ENCODE assay signal across 16 cellular contexts in the genomic region with DNA sequence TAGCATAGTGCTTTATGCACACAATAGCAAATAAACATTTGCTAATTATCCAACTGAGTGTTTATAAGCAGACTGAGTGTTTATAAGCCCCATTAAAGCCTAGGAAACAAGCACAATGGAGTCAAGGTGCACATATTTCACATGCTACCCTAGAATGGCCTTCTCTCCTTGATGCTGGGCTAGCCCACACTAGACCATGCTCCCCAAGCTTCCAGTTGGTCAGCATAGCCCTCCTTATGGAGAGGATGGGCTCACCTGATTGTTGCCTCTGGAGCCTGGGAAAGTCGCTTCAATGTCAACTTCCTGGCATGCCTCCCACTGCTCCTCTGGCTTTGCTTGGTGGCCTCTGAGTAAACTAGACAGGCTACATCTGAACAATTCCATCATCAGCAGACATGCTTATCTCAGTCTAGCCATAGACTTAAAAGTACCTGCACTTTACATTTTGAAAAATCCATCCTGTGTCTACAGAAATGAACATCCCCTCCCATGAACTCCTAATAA.
DNase-seq lines count a peak whose midpoint lies in the region; ATAC-seq lines count a peak whose summit lies in the region.
"Had no signal": no experiment of that assay in that cellular context is flagged by ENCODE, and none has a peak within 500 bp of the region (broad histone marks: within the 10 kb centered on the region; RNA-seq: fewer than 3 reads in every experiment).

No MANE protein-coding gene starts in this region.

- no peak for ATAC-seq in GM18868 (IDR thresholded peaks at IDR 0.05; ENCODE audit: unreplicated experiment)
- no peak for ATAC-seq in GM19328 (IDR thresholded peaks at IDR 0.05; ENCODE audit: unreplicated experiment)
- ATAC-seq: A549, PC-3 had no signal

- no peak overlapping the region for H4K91ac ChIP-seq in mesenchymal stem cell (ENCODE audit: low read length)

- no peak overlapping the region for H2BK15ac ChIP-seq in mesenchymal stem cell (ENCODE audit: low read depth, poor library complexity, severe bottlenecking)

- H3K27ac ChIP-seq in mesenchymal stem cell (ENCODE audit: low read length, poor library complexity, severe bottlenecking) (no peak overlapping the region), SJCRH30 (no peak overlapping the region)
- H3K27ac ChIP-seq: A549 had no signal

- H2AK5ac ChIP-seq in mesenchymal stem cell (ENCODE audit: low read length, severe bottlenecking) = no peak overlapping the region

- H2AFZ ChIP-seq in mesenchymal stem cell (ENCODE audit: low read depth, low read length) = no peak overlapping the region

- H3K79me1 ChIP-seq in mesenchymal stem cell (replicated peaks; ENCODE audit: low read length, poor library complexity, severe bottlenecking) = no peaks in the 10 kb centered on the region

- H3K4me1 ChIP-seq in mesenchymal stem cell (ENCODE audit: control insufficient read depth, insufficient read depth, low read depth, low read length) (peaks cover 1% of the 10 kb centered on the region), SJCRH30 (peaks cover 49% of the 10 kb centered on the region)

- no peak overlapping the region for H3K4ac ChIP-seq in mesenchymal stem cell (ENCODE audit: low read depth in 1 of 2, low read length in 2 of 2)

- H3K23ac ChIP-seq in mesenchymal stem cell (ENCODE audit: low read length in 2 of 2) = no peak overlapping the region

- peak; percentile 28 for DNase-seq in NCI-H345 (lab: John Stamatoyannopoulos, UW)
- DNase-seq in NCI-H345 treated with DMSO at 0.1 percent for 48 hours (lab: John Stamatoyannopoulos, UW; ENCODE audit: unreplicated experiment) = no peak
- DNase-seq in NCI-H748 (lab: John Stamatoyannopoulos, UW; ENCODE audit: unreplicated experiment) = peak; percentile 87
- no peak for DNase-seq in mesenchymal stem cell
- DNase-seq in SJCRH30 = no peak
- no peak for DNase-seq in NCI-H1048 (lab: John Stamatoyannopoulos, UW)
- DNase-seq: DMS79 treated with DMSO at 0.1 percent for 48 hours, GDM1, Kasumi-1, NCI-H1417 treated with DMSO at 0.1 percent for 48 hours, NCI-H2171, NCI-H510A, PC-3 had no signal

- H4K8ac ChIP-seq in mesenchymal stem cell (ENCODE audit: low read length) = no peak overlapping the region

- no peak overlapping the region for H2BK120ac ChIP-seq in mesenchymal stem cell (ENCODE audit: low read depth, low read length)

- no peak overlapping the region for H3K4me2 ChIP-seq in mesenchymal stem cell (ENCODE audit: low read length, poor library complexity, severe bottlenecking)
- H3K4me2 ChIP-seq: A549 had no signal

- H3K9me3 ChIP-seq in mesenchymal stem cell (ENCODE audit: control insufficient read depth, low read length) = no peaks in the 10 kb centered on the region
- no peaks in the 10 kb centered on the region for H3K9me3 ChIP-seq in SJCRH30 (replicated peaks)
- H3K9me3 ChIP-seq: A549 had no signal

- H2BK12ac ChIP-seq in mesenchymal stem cell (ENCODE audit: low read length in 2 of 2) = peak overlapping the region; percentile 6 to 35

- H3K18ac ChIP-seq in mesenchymal stem cell (ENCODE audit: low read depth in 1 of 2, low read length in 2 of 2) = peak overlapping the region in 1 of 2 experiments; percentile 62

- 95% methylated on average over 1 of the region's 1 CpG for WGBS in mesenchymal stem cell

- H3K14ac ChIP-seq in mesenchymal stem cell (ENCODE audit: low read length in 2 of 2) = no peak overlapping the region

- H3K4me3 ChIP-seq in mesenchymal stem cell (ENCODE audit: insufficient read depth in 1 of 2, low read depth in 1 of 2, low read length in 2 of 2) = no peak overlapping the region
- H3K4me3 ChIP-seq in SJCRH30 = no peak overlapping the region
- H3K4me3 ChIP-seq: A549 had no signal

- H3K9ac ChIP-seq in mesenchymal stem cell (ENCODE audit: low read length) = no peak overlapping the region

- no peaks in the 10 kb centered on the region for H3K36me3 ChIP-seq in mesenchymal stem cell (ENCODE audit: control insufficient read depth in 1 of 2, insufficient read depth in 2 of 2, low read depth in 1 of 2, low read length in 2 of 2)
- no peaks in the 10 kb centered on the region for H3K36me3 ChIP-seq in SJCRH30

- H2BK5ac ChIP-seq in mesenchymal stem cell (ENCODE audit: low read depth, low read length, poor library complexity, severe bottlenecking) = no peak overlapping the region

- H3K27me3 ChIP-seq in mesenchymal stem cell (ENCODE audit: control insufficient read depth in 1 of 2, insufficient read depth in 1 of 2, low read length in 2 of 2) = no peaks in the 10 kb centered on the region
- H3K27me3 ChIP-seq in SJCRH30 = no peaks in the 10 kb centered on the region

Comparison
In these comparisons a context has a peak if more than half of its experiments do, and no peak if none do; other contexts are left out.
1. DNase-seq: peak in NCI-H345 (single experiment) and NCI-H748 (single experiment); none in NCI-H345 treated with DMSO at 0.1 percent for 48 hours (single experiment), mesenchymal stem cell (single experiment), SJCRH30 (0 of 2) and NCI-H1048 (single experiment).